ENCODE assay signal across 22 cellular contexts in the genomic region with DNA sequence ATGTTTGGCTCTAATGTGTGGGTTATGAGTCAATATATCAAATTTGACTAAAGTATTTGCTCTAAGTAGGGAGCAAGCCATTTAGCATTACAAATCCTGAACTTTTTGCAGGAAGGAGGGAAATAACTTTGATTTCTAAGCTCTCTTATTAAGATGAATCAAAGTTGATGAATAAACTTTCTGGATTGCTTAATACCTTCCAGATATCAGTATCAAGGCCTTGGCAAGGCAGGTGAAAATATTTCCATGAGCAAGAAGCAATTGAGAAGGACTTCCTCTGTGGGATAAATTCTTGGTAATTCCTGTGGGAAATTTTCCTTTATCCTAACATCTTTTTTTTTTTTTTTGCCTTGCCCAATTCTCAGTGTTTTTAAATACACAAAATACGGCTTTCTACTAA.
DNase-seq lines count a peak whose midpoint lies in the region; ATAC-seq and TF ChIP-seq lines count a peak whose summit lies in the region.
"Had no signal": no experiment of that assay in that cellular context is flagged by ENCODE, and none has a peak within 500 bp of the region (broad histone marks: within the 10 kb centered on the region; RNA-seq: fewer than 3 reads in every experiment).

No MANE protein-coding gene starts in this region.

- no peaks in the 10 kb centered on the region for H3K36me3 ChIP-seq in mammary epithelial cell (ENCODE audit: insufficient read depth, low read length)
- H3K36me3 ChIP-seq in breast epithelium: no peaks in the 10 kb centered on the region
- no peaks in the 10 kb centered on the region for H3K36me3 ChIP-seq in lung (ENCODE audit: control insufficient read depth in 2 of 2, insufficient read depth in 2 of 2, low read length in 2 of 2)
- no peaks in the 10 kb centered on the region for H3K36me3 ChIP-seq in suprapubic skin

- no peak overlapping the region for H3K4me2 ChIP-seq in mammary epithelial cell (ENCODE audit: insufficient read depth, low read depth, low read length)

- CTCF ChIA-PET in mammary epithelial cell (lab: Charles Lee; ENCODE audit: low non-redundant PET): no interaction called here

- H3K36me3 Mint-ChIP-seq in progenitor cell of endocrine pancreas (ENCODE audit: insufficient read depth): no peaks in the 10 kb centered on the region
- H3K36me3 Mint-ChIP-seq: activated naive CD8-positive, alpha-beta T cell treated with anti-CD3 and anti-CD28 coated beads, Interleukin-2, amount 10 ng/mL, durations not matched to agents 7 days and 5 days; naive B cell had no signal

- dilution Hi-C loops in mammary epithelial cell (cut with HindIII; ENCODE audit: low sequenced_read_pairs): no loop called here

- no peaks in the 10 kb centered on the region for H3K27me3 ChIP-seq in mammary epithelial cell (ENCODE audit: insufficient read depth, low read length)
- H3K27me3 ChIP-seq in breast epithelium: no peaks in the 10 kb centered on the region
- no peaks in the 10 kb centered on the region for H3K27me3 ChIP-seq in lung (ENCODE audit: control insufficient read depth, insufficient read depth)
- H3K27me3 ChIP-seq in suprapubic skin: no peaks in the 10 kb centered on the region

- no TSS peak for BruUV-seq in mammary epithelial cell (replicated peaks; lab: Mats Ljungman, UMichigan)

- H3K27ac ChIP-seq in mammary epithelial cell (ENCODE audit: insufficient read depth, low read depth, low read length) (no peak overlapping the region), breast epithelium (no peak overlapping the region), lung (ENCODE audit: low read depth in 1 of 2, low read length in 1 of 2) (no peak overlapping the region), suprapubic skin (peak overlapping the region; percentile 54)
- H3K27ac ChIP-seq: C4-2B, VCaP had no signal

- peaks cover 32% of the 10 kb centered on the region for H3K4me1 ChIP-seq in mammary epithelial cell (ENCODE audit: insufficient read depth, low read length)
- H3K4me1 ChIP-seq in breast epithelium: no peaks in the 10 kb centered on the region
- H3K4me1 ChIP-seq in lung (ENCODE audit: control insufficient read depth in 2 of 2, insufficient read depth in 2 of 2, low read length in 2 of 2): no peaks in the 10 kb centered on the region
- peaks cover 19% of the 10 kb centered on the region for H3K4me1 ChIP-seq in suprapubic skin

- H3K27me3 Mint-ChIP-seq in progenitor cell of endocrine pancreas: no peaks in the 10 kb centered on the region
- H3K27me3 Mint-ChIP-seq: naive B cell had no signal

- H3K4me3 Mint-ChIP-seq in progenitor cell of endocrine pancreas (ENCODE audit: low read depth): no peak overlapping the region
- H3K4me3 Mint-ChIP-seq: activated naive CD8-positive, alpha-beta T cell treated with anti-CD3 and anti-CD28 coated beads, Interleukin-2, amount 10 ng/mL, durations not matched to agents 7 days and 5 days; activated T-cell treated with anti-CD3 and anti-CD28 coated beads, Interleukin-2, amount 50 U/mL, for 72 hours; central memory CD8-positive, alpha-beta T cell; naive B cell had no signal

- TF ChIP-seq POLR2A in breast epithelium (IDR thresholded peaks at IDR 0.05) (no peak), suprapubic skin (IDR thresholded peaks at IDR 0.05) (no peak)

- H3K9ac ChIP-seq in mammary epithelial cell (ENCODE audit: insufficient read depth, low read length): no peak overlapping the region

- no peak overlapping the region for H3K27ac Mint-ChIP-seq in progenitor cell of endocrine pancreas
- H3K27ac Mint-ChIP-seq: activated naive CD8-positive, alpha-beta T cell treated with anti-CD3 and anti-CD28 coated beads, Interleukin-2, amount 10 ng/mL, durations not matched to agents 7 days and 5 days; activated T-cell treated with anti-CD3 and anti-CD28 coated beads, Interleukin-2, amount 50 U/mL, for 72 hours; naive B cell had no signal

- H3K4me3 ChIP-seq in mammary epithelial cell (replicated peaks in 1 of 3; ENCODE audit: insufficient read depth in 1 of 3, low read depth in 2 of 3, low read length in 3 of 3) (no peak overlapping the region), breast epithelium (no peak overlapping the region), epithelial cell of esophagus (ENCODE audit: low read length) (no peak overlapping the region), lung (no peak overlapping the region), suprapubic skin (no peak overlapping the region)

- no peaks in the 10 kb centered on the region for H3K79me2 ChIP-seq in mammary epithelial cell (ENCODE audit: insufficient read depth, low read length)

- no peak for TF ChIP-seq EP300 in suprapubic skin (IDR thresholded peaks at IDR 0.05)

- in situ Hi-C loops in mammary epithelial cell (cut with MboI; ENCODE audit: low sequenced_read_pairs in 2 of 2): no loop called here

- peak; percentile 17 for ATAC-seq in lung (ENCODE audit: insufficient read depth, low FRiP score)
- no peak for ATAC-seq in GM21576 (IDR thresholded peaks at IDR 0.05; ENCODE audit: unreplicated experiment)
- ATAC-seq: activated T-cell treated with anti-CD3 and anti-CD28 coated beads, Interleukin-2, amount 50 U/mL, for 72 hours; Right ventricle myocardium inferior had no signal

- DNase-seq in mammary epithelial cell (peak; percentile 16), breast epithelium (ENCODE audit: low spot score in 2 of 2) (no peak), epithelial cell of esophagus (ENCODE audit: low read depth) (peak; percentile 66), lung (ENCODE audit: low spot score) (no peak), suprapubic skin (ENCODE audit: low spot score in 2 of 2) (no peak), progenitor cell of endocrine pancreas (ENCODE audit: low spot score, unreplicated experiment) (no peak), DMS 273 (lab: John Stamatoyannopoulos, UW; ENCODE audit: unreplicated experiment) (no peak)
- DNase-seq: 8988T; activated naive CD8-positive, alpha-beta T cell treated with anti-CD3 and anti-CD28 coated beads, Interleukin-2, amount 10 ng/mL, durations not matched to agents 7 days and 5 days; activated T-cell treated with anti-CD3 and anti-CD28 coated beads, Interleukin-2, amount 50 U/mL, for 72 hours; effector memory CD4-positive, alpha-beta T cell; foreskin melanocyte; naive B cell; NCI-H1092; NCI-H2081; NCI-H510A; T-helper 1 cell had no signal

- H3K9me3 ChIP-seq in mammary epithelial cell (replicated peaks; ENCODE audit: insufficient read depth, low read length) (no peaks in the 10 kb centered on the region), breast epithelium (no peaks in the 10 kb centered on the region), lung (ENCODE audit: control insufficient read depth in 2 of 2, insufficient read depth in 1 of 2, low read length in 1 of 2) (no peaks in the 10 kb centered on the region), suprapubic skin (no peaks in the 10 kb centered on the region)

- H2AFZ ChIP-seq in mammary epithelial cell (ENCODE audit: low read depth, low read length): no peak overlapping the region

- H3K4me1 Mint-ChIP-seq in progenitor cell of endocrine pancreas (ENCODE audit: low read depth): peaks cover 18% of the 10 kb centered on the region
- H3K4me1 Mint-ChIP-seq: central memory CD8-positive, alpha-beta T cell had no signal

- TF ChIP-seq CTCF in mammary epithelial cell (conservative IDR thresholded peaks at IDR 0.05 in 1 of 2, IDR thresholded peaks at IDR 0.05 in 1 of 2; ENCODE audit: extremely low read depth in 1 of 2, insufficient read depth in 1 of 2, low read depth in 1 of 2, low read length in 2 of 2) (no peak), breast epithelium (IDR thresholded peaks at IDR 0.05) (no peak), epithelial cell of esophagus (IDR thresholded peaks at IDR 0.05; ENCODE audit: insufficient read depth, low read depth, low read length, missing control alignments) (no peak), lung (IDR thresholded peaks at IDR 0.05; ENCODE audit: control extremely low read depth, extremely low read depth) (no peak), suprapubic skin (IDR thresholded peaks at IDR 0.05) (no peak), progenitor cell of endocrine pancreas (IDR thresholded peaks at IDR 0.05; ENCODE audit: unreplicated experiment) (no peak)

- peaks cover 8% of the 10 kb centered on the region for H3K9me3 Mint-ChIP-seq in progenitor cell of endocrine pancreas (ENCODE audit: low read depth)
- H3K9me3 Mint-ChIP-seq: activated naive CD8-positive, alpha-beta T cell treated with anti-CD3 and anti-CD28 coated beads, Interleukin-2, amount 10 ng/mL, durations not matched to agents 7 days and 5 days; activated T-cell treated with anti-CD3 and anti-CD28 coated beads, Interleukin-2, amount 50 U/mL, for 72 hours; naive B cell had no signal

- intact Hi-C loops in mammary epithelial cell (cut with micrococcal nuclease) (no loop called here), breast epithelium (cut with DNase I; ENCODE audit: low total_unique reads) (no loop called here)

- WGBS in mammary epithelial cell (ENCODE audit: low coverage, missing lambda C conversion rate): 100% methylated on average over 1 of the region's 1 CpG
- 46 to 55% methylated on average over 1 of the region's 1 CpG for WGBS in lung, 2 donors
- WGBS in suprapubic skin: 67% methylated on average over 1 of the region's 1 CpG

- H4K20me1 ChIP-seq in mammary epithelial cell (ENCODE audit: insufficient read depth, low read length): no peaks in the 10 kb centered on the region

Comparison
In these comparisons a context has a peak if more than half of its experiments do, and no peak if none do; other contexts are left out.
1. DNase-seq: peak in mammary epithelial cell (single experiment) and epithelial cell of esophagus (single experiment); none in breast epithelium (0 of 2), lung (single experiment), suprapubic skin (0 of 2), progenitor cell of endocrine pancreas (single experiment) and DMS 273 (single experiment).